3 cellular contexts compared by ENCODE assay signal in the genomic region with DNA sequence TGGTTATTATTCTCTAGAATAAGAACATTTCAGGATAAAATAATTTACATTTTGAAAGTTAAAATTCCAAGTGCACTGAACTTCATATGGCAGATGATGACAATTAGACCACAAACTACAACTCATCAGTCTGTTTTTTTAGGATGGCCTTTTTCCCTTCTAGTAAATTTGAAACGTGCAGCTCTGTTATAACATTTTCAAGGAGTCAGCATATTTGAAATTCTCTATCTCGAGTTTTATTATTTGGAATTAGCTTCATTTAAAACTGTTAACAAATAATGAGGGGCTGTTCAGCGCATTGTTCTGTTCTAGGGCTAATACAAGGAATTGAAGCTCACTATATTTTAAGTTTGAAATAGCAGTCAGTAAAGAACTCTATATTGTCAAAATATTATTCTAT.
DNase-seq lines count a peak whose midpoint lies in the region; ATAC-seq, FAIRE-seq and TF ChIP-seq lines count a peak whose summit lies in the region.
"Not testable (repeated sequence)": the region's sequence is repeated elsewhere in the genome, so short reads cannot be mapped to it uniquely, and the experiment has no call there.

No MANE protein-coding gene starts in this region.

- not testable (repeated sequence) for H2AK5ac ChIP-seq in IMR-90 (ENCODE audit: low read depth, low read length)

- H2BK15ac ChIP-seq in IMR-90 (ENCODE audit: low read depth, low read length) = not testable (repeated sequence)

- not testable (repeated sequence) for H2AK9ac ChIP-seq in IMR-90 (replicated peaks; ENCODE audit: low read depth, low read length, poor library complexity)

- H2AFZ ChIP-seq in IMR-90 (replicated peaks; ENCODE audit: low read length, poor library complexity); HepG2 (ENCODE audit: low read length): not testable (repeated sequence)

- H2BK120ac ChIP-seq in IMR-90 (ENCODE audit: low read depth, low read length) = not testable (repeated sequence)

- H3K4me2 ChIP-seq in A549; IMR-90 (ENCODE audit: low read depth, low read length); HepG2 (ENCODE audit: low read depth, low read length): not testable (repeated sequence)

- not testable (repeated sequence) for H4K20me1 ChIP-seq in IMR-90 (ENCODE audit: insufficient read depth, low read length); HepG2 (ENCODE audit: insufficient read depth, low read length)

- not testable (repeated sequence) for FAIRE-seq in A549 (lab: Jason Lieb, UNC); HepG2 (lab: Jason Lieb, UNC)

- not testable (repeated sequence) for H3K4me3 ChIP-seq in A549; IMR-90 (ENCODE audit: insufficient read depth, low read depth, low read length); HepG2 (replicated peaks in 1 of 3; ENCODE audit: insufficient read depth in 1 of 3, low read depth in 2 of 3, low read length in 3 of 3)

- not testable (repeated sequence) for H4K91ac ChIP-seq in IMR-90 (ENCODE audit: insufficient read depth, low read depth, low read length)

- H4K5ac ChIP-seq in IMR-90 (ENCODE audit: low read depth, low read length) = not testable (repeated sequence)

- not testable (repeated sequence) for TF ChIP-seq EP300 in A549 (IDR thresholded peaks at IDR 0.05); HepG2 (IDR thresholded peaks at IDR 0.05; ENCODE audit: low read depth in 2 of 2, low read length in 2 of 2); HepG2 (CRISPR knock-in tag; IDR thresholded peaks at IDR 0.05; ENCODE audit: borderline replicate concordance)

- not testable (repeated sequence) for H3K27ac ChIP-seq in A549; IMR-90 (ENCODE audit: insufficient read depth, low read length); HepG2 (ENCODE audit: extremely low read length, insufficient read depth, low read length)

- H2BK5ac ChIP-seq in IMR-90 (ENCODE audit: low read depth, low read length, poor library complexity, severe bottlenecking) = not testable (repeated sequence)

- DNase-seq in A549 (ENCODE audit: low read depth in 1 of 2, low spot score in 1 of 2); IMR-90; HepG2 (ENCODE audit: low spot score): not testable (repeated sequence)

- not testable (repeated sequence) for H3K9me3 ChIP-seq in A549; IMR-90 (ENCODE audit: control insufficient read depth, insufficient read depth, low read length); HepG2 (ENCODE audit: low read length)

- not testable (repeated sequence) for H3K36me3 ChIP-seq in IMR-90 (ENCODE audit: control insufficient read depth, insufficient read depth, low read length); HepG2 (replicated peaks in 1 of 2; ENCODE audit: control insufficient read depth in 1 of 2, insufficient read depth in 2 of 2, low read length in 2 of 2)

- CTCF ChIA-PET in A549 (lab: Yijun Ruan, JAX); IMR-90 (lab: Yijun Ruan, JAX); HepG2 (lab: Yijun Ruan, JAX; ENCODE audit: low intra/inter-chr PET ratio, low total read pairs): not testable (repeated sequence)

- not testable (repeated sequence) for ATAC-seq in A549; IMR-90 (ENCODE audit: low read depth); HepG2

- POLR2A ChIA-PET in A549 (lab: Yijun Ruan, JAX); IMR-90 (lab: Charles Lee; ENCODE audit: unreplicated experiment); HepG2 (lab: Yijun Ruan, JAX): not testable (repeated sequence)

- H3K18ac ChIP-seq in IMR-90 (ENCODE audit: low read depth, low read length) = not testable (repeated sequence)

- not testable (repeated sequence) for H4K8ac ChIP-seq in IMR-90 (ENCODE audit: low read depth in 2 of 2, low read length in 2 of 2)

- dilution Hi-C loops in IMR-90 (cut with HindIII; ENCODE audit: low sequenced_read_pairs, unreplicated experiment) = not testable (repeated sequence)

- H3K79me1 ChIP-seq in IMR-90 (ENCODE audit: low read depth in 1 of 2, low read length in 2 of 2) = not testable (repeated sequence)

- in situ Hi-C loops in IMR-90 (cut with MboI; ENCODE audit: low sequenced_read_pairs); HepG2 (cut with HindIII; ENCODE audit: extremely low pct_ligation_motif_present, low pct_unique_long_range_greater_than_20kb): not testable (repeated sequence)

- not testable (repeated sequence) for H3K27me3 ChIP-seq in IMR-90 (ENCODE audit: control insufficient read depth, insufficient read depth, low read length); HepG2 (ENCODE audit: control insufficient read depth in 1 of 2, insufficient read depth in 2 of 2, low read length in 2 of 2)

- not testable (repeated sequence) for H3K14ac ChIP-seq in IMR-90 (replicated peaks; ENCODE audit: low read depth, low read length)

- not testable (repeated sequence) for H3K9me1 ChIP-seq in IMR-90 (ENCODE audit: insufficient read depth, low read length)

- H3K4me1 ChIP-seq in A549; IMR-90 (ENCODE audit: control insufficient read depth, insufficient read depth, low read length); HepG2 (ENCODE audit: insufficient read depth, low read length): not testable (repeated sequence)

- not testable (repeated sequence) for H3K9ac ChIP-seq in IMR-90 (ENCODE audit: low read depth, low read length); HepG2 (ENCODE audit: insufficient read depth, low read depth, low read length)

- H3K4ac ChIP-seq in IMR-90 (ENCODE audit: low read depth, low read length) = not testable (repeated sequence)

- H3K56ac ChIP-seq in IMR-90 (ENCODE audit: extremely low read depth, insufficient read depth, low read length) = not testable (repeated sequence)

- not testable (repeated sequence) for BruUV-seq in IMR-90 (replicated peaks; lab: Mats Ljungman, UMichigan); HepG2 (replicated peaks; lab: Mats Ljungman, UMichigan)

- not testable (repeated sequence) for H2BK20ac ChIP-seq in IMR-90 (ENCODE audit: low read depth, low read length)

- not testable (repeated sequence) for H3K79me2 ChIP-seq in HepG2 (ENCODE audit: insufficient read depth, low read length)

- not testable (repeated sequence) for TF ChIP-seq POLR2A in A549 (IDR thresholded peaks at IDR 0.05; ENCODE audit: low read length); IMR-90 (IDR thresholded peaks at IDR 0.05; ENCODE audit: low read depth, low read length); HepG2 (IDR thresholded peaks at IDR 0.05; ENCODE audit: insufficient read depth in 1 of 2, low read depth in 2 of 2, low read length in 2 of 2)

- TF ChIP-seq RAD21 in A549 (conservative IDR thresholded peaks at IDR 0.05 in 1 of 2, IDR thresholded peaks at IDR 0.05 in 1 of 2); IMR-90 (IDR thresholded peaks at IDR 0.05; ENCODE audit: low read length); HepG2 (CRISPR knock-in tag; IDR thresholded peaks at IDR 0.05): not testable (repeated sequence)

- under 1% methylated on average over 3 of the region's 3 CpGs for WGBS in A549 (ENCODE audit: missing lambda C conversion rate)
- WGBS in IMR-90 (ENCODE audit: extremely low coverage in 2 of 2, insufficient read length in 1 of 2), 2 experiments = no CpG with 5 or more reads among the region's 3 CpGs
- 22% methylated on average over 3 of the region's 3 CpGs for WGBS in HepG2 (ENCODE audit: low lambda C conversion rate)

- intact Hi-C loops in IMR-90 (cut with micrococcal nuclease); HepG2 (cut with micrococcal nuclease; ENCODE audit: unreplicated experiment): not testable (repeated sequence)

- not testable (repeated sequence) for TF ChIP-seq CTCF in A549 (IDR thresholded peaks at IDR 0.05); IMR-90 (conservative IDR thresholded peaks at IDR 0.05; ENCODE audit: low read depth, low read length); HepG2 (CRISPR knock-in tag; IDR thresholded peaks at IDR 0.05)

- H3K23ac ChIP-seq in IMR-90 (ENCODE audit: low read depth, low read length) = not testable (repeated sequence)

TF ChIP-seq in A549, 52 proteins besides CTCF, POLR2A, EP300 and RAD21:
- peak; percentile 63 for TF ChIP-seq MAFK (IDR thresholded peaks at IDR 0.05; ENCODE audit: partially characterized antibody)
TF ChIP-seq in A549: peak in this region for 1; not testable (repeated sequence) for 51.

TF ChIP-seq in IMR-90, 13 proteins besides CTCF, POLR2A, EP300 and RAD21:
- TF ChIP-seq MAFK (IDR thresholded peaks at IDR 0.05; ENCODE audit: low read depth, low read length) = peak; percentile 48
TF ChIP-seq in IMR-90: peak in this region for 1; not testable (repeated sequence) for 12.

TF ChIP-seq in HepG2, 621 proteins besides CTCF, POLR2A, EP300 and RAD21:
- TF ChIP-seq MAFF (IDR thresholded peaks at IDR 0.05; ENCODE audit: low read depth, low read length) = peak; percentile 39; the same call in 1 of the 2 replicates
- TF ChIP-seq MAFK (conservative IDR thresholded peaks at IDR 0.05 in 1 of 2, IDR thresholded peaks at IDR 0.05 in 1 of 2; ENCODE audit: low read length in 2 of 2) = peak; percentile 23 to 71; a peak in 2 of 4 replicates
